In genomic region chr16:88914750-88915368, GRCh38 we compare ENCODE assay signal across 15 cellular contexts. TPM values are rescaled to one million over a fixed set of nuclear protein-coding genes. Genes with fewer than 3 reads are reported as not detected.
DNase-seq lines count a peak whose midpoint lies in the region; TF ChIP-seq lines count a peak whose summit lies in the region.
"Had no signal": no experiment of that assay in that cellular context is flagged by ENCODE, and none has a peak within 500 bp of the region (broad histone marks: within the 10 kb centered on the region; RNA-seq: fewer than 3 reads in every experiment).

No MANE protein-coding gene starts in this region.

- TF ChIP-seq CTCF in foreskin fibroblast (IDR thresholded peaks at IDR 0.05; ENCODE audit: low read depth, low read length): no peak

- DNase-seq in DMS 273 (lab: John Stamatoyannopoulos, UW; ENCODE audit: unreplicated experiment) (peak; percentile 90), NCI-H69 (lab: John Stamatoyannopoulos, UW) (peak; percentile 38), foreskin fibroblast (peak; percentile 79 to 94), stromal cell of bone marrow (ENCODE audit: low read depth) (peak; percentile 47), foreskin melanocyte (no peak), substantia nigra (lab: John Stamatoyannopoulos, UW) (no peak)
- no peak for DNase-seq in activated CD4-positive, alpha-beta T cell treated with anti-CD3 and anti-CD28 coated beads, Interleukin-2, amount 10 ng/mL, durations not matched to agents 24 days and 14 days
- DNase-seq: activated naive CD8-positive, alpha-beta T cell treated with anti-CD3 and anti-CD28 coated beads for 36 hours; NCI-H2029 treated with DMSO at 0.1 percent for 48 hours; SJCRH30; stimulated activated CD4-positive, alpha-beta T cell treated with anti-CD3 and anti-CD28 coated beads, Interleukin-4, amount 100 ng/mL, for 4 hours; stimulated activated naive CD4-positive, alpha-beta T cell had no signal

- H3K36me3 Mint-ChIP-seq in activated CD4-positive, alpha-beta T cell treated with anti-CD3 and anti-CD28 coated beads, Interleukin-2, amount 10 ng/mL, durations not matched to agents 24 days and 14 days (ENCODE audit: low read depth): no peaks in the 10 kb centered on the region
- H3K36me3 Mint-ChIP-seq: activated naive CD8-positive, alpha-beta T cell treated with anti-CD3 and anti-CD28 coated beads for 36 hours had no signal

- intact Hi-C loops in activated CD4-positive, alpha-beta T cell treated with anti-CD3 and anti-CD28 coated beads, Interleukin-2, amount 10 ng/mL, durations not matched to agents 24 days and 14 days (cut with micrococcal nuclease): no loop called here

- no peak overlapping the region for H3K27ac Mint-ChIP-seq in activated CD4-positive, alpha-beta T cell treated with anti-CD3 and anti-CD28 coated beads, Interleukin-2, amount 10 ng/mL, durations not matched to agents 24 days and 14 days
- H3K27ac Mint-ChIP-seq: activated naive CD8-positive, alpha-beta T cell treated with anti-CD3 and anti-CD28 coated beads for 36 hours had no signal

- no peaks in the 10 kb centered on the region for H3K4me1 Mint-ChIP-seq in activated CD4-positive, alpha-beta T cell treated with anti-CD3 and anti-CD28 coated beads, Interleukin-2, amount 10 ng/mL, durations not matched to agents 24 days and 14 days

- H3K9me3 Mint-ChIP-seq in activated CD4-positive, alpha-beta T cell treated with anti-CD3 and anti-CD28 coated beads, Interleukin-2, amount 10 ng/mL, durations not matched to agents 24 days and 14 days: peaks cover 6% of the 10 kb centered on the region
- H3K9me3 Mint-ChIP-seq: activated naive CD8-positive, alpha-beta T cell treated with anti-CD3 and anti-CD28 coated beads for 36 hours had no signal

- no peak overlapping the region for H3K27ac ChIP-seq in substantia nigra (ENCODE audit: low read depth, low read length, poor library complexity, severe bottlenecking)
- H3K27ac ChIP-seq: esophagus muscularis mucosa, SJCRH30 had no signal

- no peaks in the 10 kb centered on the region for H3K27me3 Mint-ChIP-seq in activated CD4-positive, alpha-beta T cell treated with anti-CD3 and anti-CD28 coated beads, Interleukin-2, amount 10 ng/mL, durations not matched to agents 24 days and 14 days
- H3K27me3 Mint-ChIP-seq: activated naive CD8-positive, alpha-beta T cell treated with anti-CD3 and anti-CD28 coated beads for 36 hours had no signal

- no peak overlapping the region for H3K4me3 Mint-ChIP-seq in activated CD4-positive, alpha-beta T cell treated with anti-CD3 and anti-CD28 coated beads, Interleukin-2, amount 10 ng/mL, durations not matched to agents 24 days and 14 days
- H3K4me3 Mint-ChIP-seq: activated naive CD8-positive, alpha-beta T cell treated with anti-CD3 and anti-CD28 coated beads for 36 hours had no signal

- peak overlapping the region in 1 of 2 donors; percentile 30 for H3K4me3 ChIP-seq in foreskin fibroblast (ENCODE audit: low read depth in 1 of 2, low read length in 2 of 2)
- H3K4me3 ChIP-seq: esophagus muscularis mucosa, SJCRH30 had no signal

RNA-seq across cellular contexts. Expression of gene PABPN1L, which starts 48.4 kb away (rescaled TPM):
- not detected in 2 replicates for total RNA-seq in activated CD4-positive, alpha-beta T cell treated with anti-CD3 and anti-CD28 coated beads, Interleukin-2, amount 10 ng/mL, durations not matched to agents 24 days and 14 days
- total RNA-seq: activated naive CD8-positive, alpha-beta T cell treated with anti-CD3 and anti-CD28 coated beads for 36 hours; chondrocyte; esophagus muscularis mucosa; mucosa of gallbladder; SJCRH30 had no signal

RNA-seq across cellular contexts. Expression of gene TRAPPC2L, which starts 57.9 kb away (rescaled TPM):
- 62.1 and 67.1 TPM in 2 replicates for total RNA-seq in activated CD4-positive, alpha-beta T cell treated with anti-CD3 and anti-CD28 coated beads, Interleukin-2, amount 10 ng/mL, durations not matched to agents 24 days and 14 days

RNA-seq across cellular contexts. Expression of gene GALNS, which starts 58.1 kb away (rescaled TPM):
- 23.2 and 23.4 TPM in 2 replicates for total RNA-seq in activated CD4-positive, alpha-beta T cell treated with anti-CD3 and anti-CD28 coated beads, Interleukin-2, amount 10 ng/mL, durations not matched to agents 24 days and 14 days

Comparison
In these comparisons a context has a peak if more than half of its experiments do, and no peak if none do; other contexts are left out.
1. DNase-seq: peak in DMS 273 (single experiment), NCI-H69 (single experiment), foreskin fibroblast (2 of 2) and stromal cell of bone marrow (single experiment); none in activated CD4-positive, alpha-beta T cell treated with anti-CD3 and anti-CD28 coated beads, Interleukin-2, amount 10 ng/mL, durations not matched to agents 24 days and 14 days (single experiment), foreskin melanocyte (single experiment) and substantia nigra (0 of 49).